17 cellular contexts compared by ENCODE assay signal in genomic region chr9:112157087-112157486, GRCh38. TPM values are rescaled to one million over a fixed set of nuclear protein-coding genes. Genes with fewer than 3 reads are reported as not detected.
DNase-seq lines count a peak whose midpoint lies in the region; ATAC-seq, FAIRE-seq and TF ChIP-seq lines count a peak whose summit lies in the region.
"Had no signal": no experiment of that assay in that cellular context is flagged by ENCODE, and none has a peak within 500 bp of the region (broad histone marks: within the 10 kb centered on the region; RNA-seq: fewer than 3 reads in every experiment).

No MANE protein-coding gene starts in this region.

- POLR2A ChIA-PET in Caco-2 (lab: Charles Lee) = no interaction called here

- H3K27ac ChIP-seq in testis (peak overlapping the region; percentile 48 to 74), lower lobe of right lung (no peak overlapping the region)
- H3K27ac ChIP-seq: C4-2B had no signal

- H3K27me3 Mint-ChIP-seq in Caco-2 (ENCODE audit: insufficient read depth, unreplicated experiment) = no peaks in the 10 kb centered on the region
- H3K27me3 Mint-ChIP-seq: CD4-positive, alpha-beta memory T cell had no signal

- no peaks in the 10 kb centered on the region for H3K36me3 ChIP-seq in Caco-2 (ENCODE audit: control insufficient read depth, insufficient read depth, low read length)
- H3K36me3 ChIP-seq in testis (ENCODE audit: low read depth, missing control alignments) = no peaks in the 10 kb centered on the region
- no peaks in the 10 kb centered on the region for H3K36me3 ChIP-seq in lower lobe of right lung
- H3K36me3 ChIP-seq: BE2C had no signal

- no peak overlapping the region for H3K27ac Mint-ChIP-seq in Caco-2 (ENCODE audit: unreplicated experiment)

- H3K9me3 ChIP-seq in Caco-2 = no peaks in the 10 kb centered on the region
- no peaks in the 10 kb centered on the region for H3K9me3 ChIP-seq in testis
- H3K9me3 ChIP-seq in lower lobe of right lung = no peaks in the 10 kb centered on the region
- H3K9me3 ChIP-seq: A549, BE2C had no signal

- peaks cover 37% of the 10 kb centered on the region for H3K36me3 Mint-ChIP-seq in Caco-2 (ENCODE audit: insufficient read depth, unreplicated experiment)

- peaks cover 14% of the 10 kb centered on the region for H3K4me1 Mint-ChIP-seq in Caco-2 (ENCODE audit: low read depth, unreplicated experiment)

- H3K4me3 ChIP-seq in Caco-2 (ENCODE audit: low read depth, low read length) (no peak overlapping the region), testis (no peak overlapping the region), lower lobe of right lung (no peak overlapping the region)
- H3K4me3 ChIP-seq: A549 had no signal

- intact Hi-C loops in Caco-2 (cut with micrococcal nuclease; ENCODE audit: unreplicated experiment) = no loop called here
- intact Hi-C loops in testis (cut with DNase I; ENCODE audit: low total_unique reads) = no loop called here
- intact Hi-C loops in lower lobe of right lung (cut with DNase I) = no loop called here

- 17 to 44% methylated on average over 1 of the region's 1 CpG for WGBS in testis, 2 donors

- no peak for TF ChIP-seq CTCF in Caco-2 (IDR thresholded peaks at IDR 0.05; ENCODE audit: insufficient read depth in 1 of 2, low read depth in 1 of 2, low read length in 1 of 2, severe bottlenecking in 1 of 2, unreplicated experiment in 1 of 2)
- no peak for TF ChIP-seq CTCF in testis (IDR thresholded peaks at IDR 0.05)
- no peak for TF ChIP-seq CTCF in lower lobe of right lung (IDR thresholded peaks at IDR 0.05)

- TF ChIP-seq POLR2A in H54 (IDR thresholded peaks at IDR 0.05; ENCODE audit: low read depth, low read length) (no peak), testis (IDR thresholded peaks at IDR 0.05) (no peak)

- TSS peak; percentile 13 for BruUV-seq in Caco-2 (replicated peaks; lab: Mats Ljungman, UMichigan)

- H3K9me3 Mint-ChIP-seq in Caco-2 (ENCODE audit: unreplicated experiment) = no peaks in the 10 kb centered on the region
- H3K9me3 Mint-ChIP-seq: CD4-positive, alpha-beta memory T cell had no signal

- FAIRE-seq in H54 (lab: Jason Lieb, UNC) = peak; percentile 15
- FAIRE-seq: A549, D721Med, GM12892, GM19239 had no signal

- H3K4me3 Mint-ChIP-seq in Caco-2 (ENCODE audit: unreplicated experiment) = no peak overlapping the region
- H3K4me3 Mint-ChIP-seq: CD4-positive, alpha-beta memory T cell had no signal

- DNase-seq in Caco-2 = no peak
- no peak for DNase-seq in H54 (ENCODE audit: insufficient read length, low spot score)
- peak; percentile 39 for DNase-seq in fibroblast of gingiva (ENCODE audit: low read depth)
- no peak for DNase-seq in testis
- DNase-seq in lower lobe of right lung = no peak
- DNase-seq: BE2C; CD4-positive, alpha-beta memory T cell; DMS153; DND-41; GDM1 had no signal

- H3K4me1 ChIP-seq in Caco-2 = peaks cover 24% of the 10 kb centered on the region
- peaks cover 42% of the 10 kb centered on the region for H3K4me1 ChIP-seq in testis
- no peaks in the 10 kb centered on the region for H3K4me1 ChIP-seq in lower lobe of right lung
- H3K4me1 ChIP-seq: BE2C had no signal

- H3K27me3 ChIP-seq in Caco-2 (replicated peaks; ENCODE audit: control insufficient read depth, insufficient read depth, low read length) (no peaks in the 10 kb centered on the region), testis (no peaks in the 10 kb centered on the region), lower lobe of right lung (ENCODE audit: low read depth) (no peaks in the 10 kb centered on the region)
- H3K27me3 ChIP-seq: BE2C had no signal

- CTCF ChIA-PET in Caco-2 (lab: Charles Lee) = no interaction called here

- no peak for ATAC-seq in lower lobe of right lung
- no peak for ATAC-seq in GM21737 (IDR thresholded peaks at IDR 0.05; ENCODE audit: unreplicated experiment)
- ATAC-seq: A549, HCT116 had no signal

RNA-seq across cellular contexts. Expression of gene SUSD1, which starts 18.0 kb away (rescaled TPM):
- total RNA-seq in Caco-2 (2022) = 53.4 and 60.1 TPM in 2 replicates
- total RNA-seq in testis = 10 to 100 TPM; 28.0 to 39.1 TPM
- polyA plus RNA-seq in testis (ENCODE audit: insufficient read depth, low read depth, low replicate concordance) = 12.7 TPM
- total RNA-seq in lower lobe of right lung = 49.4 TPM
